In the genomic region with DNA sequence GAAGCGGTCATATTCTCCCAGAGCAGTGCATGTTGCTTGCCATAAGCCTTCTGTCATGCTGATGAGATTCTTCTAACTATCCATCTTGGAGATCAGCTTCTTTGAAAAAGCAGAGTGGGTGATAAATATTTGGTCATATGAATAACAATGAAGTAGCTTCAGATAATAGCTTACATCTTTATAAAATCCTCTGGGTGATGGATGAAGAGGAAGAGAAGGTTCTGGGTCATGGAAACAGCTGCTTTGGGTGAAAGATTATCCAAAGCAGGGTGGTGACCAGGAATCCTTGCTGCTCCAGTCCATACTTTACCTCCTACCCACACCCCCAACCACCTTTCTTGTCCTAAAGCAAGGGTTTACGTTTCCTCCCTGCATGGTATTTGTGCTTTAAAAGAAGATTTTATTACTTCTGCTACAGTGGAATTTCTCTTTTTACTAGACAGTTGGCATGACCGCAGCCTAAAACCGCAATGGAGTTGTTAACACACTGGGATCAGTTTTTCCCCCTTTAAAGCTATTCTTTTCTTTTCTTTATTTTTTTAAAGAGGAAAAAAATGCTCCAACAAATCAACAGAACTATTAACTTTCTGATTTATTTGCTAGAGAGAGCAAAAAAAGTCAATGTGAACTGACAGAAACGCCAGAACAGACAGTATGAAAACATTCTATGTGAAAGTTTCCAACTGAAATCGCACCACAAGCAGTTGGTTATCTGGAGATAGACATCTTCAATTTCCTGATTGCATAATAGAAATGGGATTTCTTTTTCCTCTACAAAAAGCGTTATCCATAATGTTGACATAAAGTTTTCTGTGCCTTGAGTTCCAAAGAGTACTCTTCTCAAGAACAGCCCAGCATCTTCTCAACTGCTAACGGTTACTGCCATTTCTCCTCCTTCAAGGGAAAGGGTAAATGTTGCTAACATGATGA, we compare ENCODE assay signal across 15 cellular contexts.
DNase-seq lines count a peak whose midpoint lies in the region; ATAC-seq and TF ChIP-seq lines count a peak whose summit lies in the region.
"Had no signal": no experiment of that assay in that cellular context is flagged by ENCODE, and none has a peak within 500 bp of the region (broad histone marks: within the 10 kb centered on the region; RNA-seq: fewer than 3 reads in every experiment).

No MANE protein-coding gene starts in this region.

- no peaks in the 10 kb centered on the region for H3K79me2 ChIP-seq in DND-41 (ENCODE audit: insufficient read depth, low read length)
- H3K79me2 ChIP-seq in SK-N-SH (ENCODE audit: insufficient read depth) = no peaks in the 10 kb centered on the region

- ATAC-seq in DND-41 (ENCODE audit: insufficient read depth, low read depth) = peak; percentile 59
- ATAC-seq: psoas muscle had no signal

- TF ChIP-seq EP300 in SK-N-SH (IDR thresholded peaks at IDR 0.05; ENCODE audit: borderline replicate concordance in 1 of 2, low read depth in 1 of 2, low read length in 1 of 2) = no peak

- TF ChIP-seq CTCF in DND-41 (IDR thresholded peaks at IDR 0.05; ENCODE audit: borderline replicate concordance, extremely low read depth, low read length, poor library complexity, severe bottlenecking) (no peak), SK-N-SH (IDR thresholded peaks at IDR 0.05) (no peak)

- H3F3A ChIP-seq in SK-N-SH (replicated peaks; ENCODE audit: insufficient read depth) = peaks cover 4% of the 10 kb centered on the region

- H3K9ac ChIP-seq in DND-41 (ENCODE audit: low read depth, low read length) = peak overlapping the region; percentile 70
- H3K9ac ChIP-seq in iPS-15b (ENCODE audit: low read depth, low read length) = peak overlapping the region; percentile 17
- no peak overlapping the region for H3K9ac ChIP-seq in SK-N-SH

- no peaks in the 10 kb centered on the region for H3K9me2 ChIP-seq in SK-N-SH

- 83% methylated on average over 8 of the region's 8 CpGs for WGBS in SK-N-SH (ENCODE audit: low lambda C conversion rate)

- H2AFZ ChIP-seq in DND-41 (ENCODE audit: low read depth, low read length) = no peak overlapping the region
- no peak overlapping the region for H2AFZ ChIP-seq in SK-N-SH (ENCODE audit: low read depth)

- H4K20me1 ChIP-seq in DND-41 (ENCODE audit: insufficient read depth, low read length) (no peaks in the 10 kb centered on the region), SK-N-SH (ENCODE audit: insufficient read depth) (no peaks in the 10 kb centered on the region)

- TF ChIP-seq RAD21 in SK-N-SH (IDR thresholded peaks at IDR 0.05; ENCODE audit: low read length) = no peak

- CTCF ChIA-PET in SK-N-SH (lab: Yijun Ruan, JAX) = interaction anchor here (1.0 kb wide), 1 partner anchor 158 kb away, joined by 3 read pairs; no protein-coding TSS in a partner anchor

- DNase-seq in DND-41 (peak; percentile 87), Kasumi-1 (lab: John Stamatoyannopoulos, UW) (peak; percentile 97 to 99), SKM-1 (lab: John Stamatoyannopoulos, UW; ENCODE audit: unreplicated experiment) (peak; percentile 13), SK-N-SH (no peak), midbrain (lab: John Stamatoyannopoulos, UW) (no peak), EL (no peak), globus pallidus (ENCODE audit: low spot score) (no peak)
- DNase-seq: activated CD4-positive, alpha-beta memory T cell treated with anti-CD3 and anti-CD28 coated beads, Interleukin-2, amount 10 ng/mL, durations not matched to agents 7 days and 5 days; effector CD8-positive, alpha-beta T cell; foreskin fibroblast; kidney; NCI-H1417 treated with DMSO at 0.1 percent for 48 hours; psoas muscle had no signal

- H3K4me1 ChIP-seq in DND-41 (ENCODE audit: insufficient read depth, low read length) = peaks cover 75% of the 10 kb centered on the region
- H3K4me1 ChIP-seq in iPS-15b (ENCODE audit: control insufficient read depth, insufficient read depth, low read length) = peaks cover 52% of the 10 kb centered on the region
- peaks cover 4 to 27% of the 10 kb centered on the region in 2 experiments; a peak in 3 of 4 replicates for H3K4me1 ChIP-seq in SK-N-SH (ENCODE audit: control insufficient read depth in 1 of 2, insufficient read depth in 2 of 2, low read depth in 1 of 2, low read length in 1 of 2)
- H3K4me1 ChIP-seq: psoas muscle had no signal

- H3K4me3 ChIP-seq in DND-41 (ENCODE audit: low read depth in 1 of 2, low read length in 2 of 2) (peak overlapping the region in 1 of 2 experiments; percentile 40; a peak in 1 of 4 replicates), iPS-15b (ENCODE audit: low read depth, low read length) (no peak overlapping the region), SK-N-SH (ENCODE audit: low read depth in 2 of 2, low read length in 1 of 2) (no peak overlapping the region)
- H3K4me3 ChIP-seq: psoas muscle, thoracic aorta had no signal

- H3K36me3 ChIP-seq in DND-41 (ENCODE audit: insufficient read depth, low read length) = no peaks in the 10 kb centered on the region
- H3K36me3 ChIP-seq in iPS-15b (ENCODE audit: control insufficient read depth, insufficient read depth, low read length) = no peaks in the 10 kb centered on the region
- no peaks in the 10 kb centered on the region for H3K36me3 ChIP-seq in SK-N-SH (replicated peaks in 1 of 2; ENCODE audit: control insufficient read depth in 1 of 2, insufficient read depth in 2 of 2, low read length in 1 of 2)
- H3K36me3 ChIP-seq: thoracic aorta had no signal

- no peaks in the 10 kb centered on the region for H3K27me3 ChIP-seq in DND-41 (ENCODE audit: insufficient read depth, low read length, poor library complexity)
- H3K27me3 ChIP-seq in iPS-15b (ENCODE audit: control insufficient read depth, insufficient read depth, low read length) = peaks cover 3% of the 10 kb centered on the region
- H3K27me3 ChIP-seq in SK-N-SH (ENCODE audit: insufficient read depth) = no peaks in the 10 kb centered on the region

- no peaks in the 10 kb centered on the region for H3K9me3 ChIP-seq in DND-41 (ENCODE audit: insufficient read depth, low read length, severe bottlenecking)
- no peaks in the 10 kb centered on the region for H3K9me3 ChIP-seq in iPS-15b (ENCODE audit: control insufficient read depth, insufficient read depth, low read length)
- H3K9me3 ChIP-seq in SK-N-SH = no peaks in the 10 kb centered on the region
- H3K9me3 ChIP-seq: psoas muscle, thoracic aorta had no signal

- POLR2A ChIA-PET in SK-N-SH (lab: Yijun Ruan, JAX) = no interaction called here

- H3K27ac ChIP-seq in DND-41 (ENCODE audit: low read length) = peak overlapping the region; percentile 100
- H3K27ac ChIP-seq in SK-N-SH (ENCODE audit: low read depth in 2 of 2, low read length in 1 of 2) = peak overlapping the region in 1 of 2 experiments; percentile 67; a peak in 1 of 4 replicates
- H3K27ac ChIP-seq: psoas muscle, thoracic aorta had no signal

- H3K4me2 ChIP-seq in DND-41 (ENCODE audit: insufficient read depth, low read length) = peak overlapping the region; percentile 48
- no peak overlapping the region for H3K4me2 ChIP-seq in SK-N-SH

TF ChIP-seq in SK-N-SH, 30 proteins besides CTCF, POLR2A, EP300 and RAD21:
- TF ChIP-seq, protein P1, sequence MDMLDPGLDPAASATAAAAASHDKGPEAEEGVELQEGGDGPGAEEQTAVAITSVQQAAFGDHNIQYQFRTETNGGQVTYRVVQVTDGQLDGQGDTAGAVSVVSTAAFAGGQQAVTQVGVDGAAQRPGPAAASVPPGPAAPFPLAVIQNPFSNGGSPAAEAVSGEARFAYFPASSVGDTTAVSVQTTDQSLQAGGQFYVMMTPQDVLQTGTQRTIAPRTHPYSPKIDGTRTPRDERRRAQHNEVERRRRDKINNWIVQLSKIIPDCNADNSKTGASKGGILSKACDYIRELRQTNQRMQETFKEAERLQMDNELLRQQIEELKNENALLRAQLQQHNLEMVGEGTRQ (IDR thresholded peaks at IDR 0.05; ENCODE audit: borderline replicate concordance, low read depth, low read length) = no peak
- no peak for TF ChIP-seq FOSL2 (IDR thresholded peaks at IDR 0.05; ENCODE audit: borderline replicate concordance, low read depth)

Comparison
In these comparisons a context has a peak if more than half of its experiments do, and no peak if none do; other contexts are left out.
1. DNase-seq: peak in DND-41 (single experiment), Kasumi-1 (2 of 2) and SKM-1 (single experiment); none in SK-N-SH (single experiment), midbrain (single experiment), EL (single experiment) and globus pallidus (single experiment).